ENCODE assay signal across 11 cellular contexts in the genomic region with DNA sequence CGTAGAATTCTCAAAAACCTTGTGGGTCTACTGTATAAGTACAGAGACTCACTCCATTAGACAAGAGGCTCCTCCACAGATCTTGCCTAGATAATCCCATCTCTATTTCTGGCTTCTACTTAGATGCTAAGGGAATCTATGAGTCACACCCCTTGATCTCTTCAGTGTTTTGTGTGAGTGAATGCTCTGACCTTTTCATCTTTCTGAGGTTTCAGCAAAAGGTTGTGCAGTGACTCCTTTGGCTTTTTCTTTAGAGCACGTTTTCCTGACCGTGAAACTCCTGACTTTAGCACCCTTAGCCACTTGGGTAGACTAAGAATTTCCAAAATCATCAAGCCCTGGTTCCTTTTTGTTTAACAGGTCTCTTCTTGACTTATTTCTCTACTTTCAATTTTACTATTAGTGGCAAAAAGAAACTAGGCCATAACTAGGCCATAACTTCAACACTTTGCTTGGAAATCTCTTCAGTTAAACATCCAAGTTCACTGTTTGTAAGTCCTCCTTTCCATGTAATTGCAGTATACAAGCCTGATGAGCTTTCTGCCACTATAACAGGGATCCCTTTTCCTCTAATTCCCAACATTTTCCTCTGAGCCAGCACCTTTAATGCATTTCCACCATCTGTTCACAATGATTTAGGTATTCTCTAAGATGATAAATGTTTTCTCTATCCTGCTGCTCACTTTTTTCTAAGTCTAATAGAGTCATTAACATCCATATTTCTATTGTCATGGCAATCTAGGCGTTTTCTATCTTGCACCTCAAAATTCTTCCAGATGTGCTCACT. TPM values are rescaled to one million over a fixed set of nuclear protein-coding genes. Genes with fewer than 3 reads are reported as not detected.
DNase-seq lines count a peak whose midpoint lies in the region; ATAC-seq, FAIRE-seq and TF ChIP-seq lines count a peak whose summit lies in the region.
"Had no signal": no experiment of that assay in that cellular context is flagged by ENCODE, and none has a peak within 500 bp of the region (broad histone marks: within the 10 kb centered on the region; RNA-seq: fewer than 3 reads in every experiment).

No MANE protein-coding gene starts in this region.

- 84% methylated on average over 4 of the region's 4 CpGs for WGBS in SK-N-SH (ENCODE audit: low lambda C conversion rate)
- WGBS in ovary, 3 donors: 92 to 96% (median 93%) methylated on average over 4 of the region's 4 CpGs

- POLR2A ChIA-PET in SK-N-SH (lab: Yijun Ruan, JAX): no interaction called here

- FAIRE-seq in GM12891 (lab: Jason Lieb, UNC): peak; percentile 47
- FAIRE-seq in keratinocyte (lab: Jason Lieb, UNC): peak; percentile 55

- H3K4me2 ChIP-seq in SK-N-SH (no peak overlapping the region), keratinocyte (ENCODE audit: control insufficient read depth, extremely low read depth, insufficient read depth, low read depth, low read length) (no peak overlapping the region)

- no peak overlapping the region for H3K4me3 ChIP-seq in SK-N-SH (ENCODE audit: low read depth in 2 of 2, low read length in 1 of 2)
- H3K4me3 ChIP-seq in keratinocyte (ENCODE audit: control insufficient read depth in 2 of 3, extremely low read depth in 1 of 3, insufficient read depth in 2 of 3, low read depth in 1 of 3, low read length in 3 of 3): no peak overlapping the region
- no peak overlapping the region for H3K4me3 ChIP-seq in ovary
- H3K4me3 ChIP-seq: right atrium auricular region, tibial artery had no signal

- H3K9me2 ChIP-seq in SK-N-SH: peaks cover 7% of the 10 kb centered on the region; the same call in 1 of the 2 replicates

- no peaks in the 10 kb centered on the region for H4K20me1 ChIP-seq in SK-N-SH (ENCODE audit: insufficient read depth)
- no peaks in the 10 kb centered on the region for H4K20me1 ChIP-seq in keratinocyte (ENCODE audit: control insufficient read depth, extremely low read depth, insufficient read depth, low read length)

- CTCF ChIA-PET in SK-N-SH (lab: Yijun Ruan, JAX): interaction anchor here (0.7 kb wide), 1 partner anchor 109 kb away, joined by 3 read pairs; no protein-coding TSS in a partner anchor

- H3K27me3 ChIP-seq in SK-N-SH (ENCODE audit: insufficient read depth) (no peaks in the 10 kb centered on the region), keratinocyte (ENCODE audit: control insufficient read depth, extremely low read depth, insufficient read depth, low read length) (no peaks in the 10 kb centered on the region), ovary (no peaks in the 10 kb centered on the region)
- H3K27me3 ChIP-seq: foreskin keratinocyte, right atrium auricular region, tibial artery had no signal

- H3K36me3 ChIP-seq in SK-N-SH (replicated peaks in 1 of 2; ENCODE audit: control insufficient read depth in 1 of 2, insufficient read depth in 2 of 2, low read length in 1 of 2) (peaks cover 56 to 58% of the 10 kb centered on the region in 2 experiments), keratinocyte (ENCODE audit: control insufficient read depth in 2 of 2, extremely low read depth in 1 of 2, insufficient read depth in 2 of 2, low read length in 2 of 2) (peaks cover 0 to 4% of the 10 kb centered on the region in 2 experiments), ovary (no peaks in the 10 kb centered on the region)

- TF ChIP-seq POLR2A in GM12891 (IDR thresholded peaks at IDR 0.05; ENCODE audit: low read depth, low read length) (no peak), ovary (IDR thresholded peaks at IDR 0.05) (no peak)

- no peak for TF ChIP-seq EP300 in SK-N-SH (IDR thresholded peaks at IDR 0.05; ENCODE audit: borderline replicate concordance in 1 of 2, low read depth in 1 of 2, low read length in 1 of 2)
- TF ChIP-seq EP300 in ovary (IDR thresholded peaks at IDR 0.05): no peak

- TF ChIP-seq RAD21 in SK-N-SH (IDR thresholded peaks at IDR 0.05; ENCODE audit: low read length): no peak

- H3K27ac ChIP-seq in SK-N-SH (ENCODE audit: low read depth in 2 of 2, low read length in 1 of 2): peak overlapping the region in 1 of 2 experiments; percentile 37; a peak in 2 of 4 replicates
- no peak overlapping the region for H3K27ac ChIP-seq in keratinocyte (ENCODE audit: control insufficient read depth, insufficient read depth, low read length)
- H3K27ac ChIP-seq in ovary: no peak overlapping the region
- H3K27ac ChIP-seq: foreskin keratinocyte, right atrium auricular region, tibial artery had no signal

- peak; percentile 54 for ATAC-seq in GM21723 (IDR thresholded peaks at IDR 0.05; ENCODE audit: unreplicated experiment)
- ATAC-seq: foreskin keratinocyte had no signal

- H3K9ac ChIP-seq in SK-N-SH (no peak overlapping the region), keratinocyte (ENCODE audit: control insufficient read depth, extremely low read depth, insufficient read depth, low read length) (no peak overlapping the region)

- no peaks in the 10 kb centered on the region for H3K9me1 ChIP-seq in keratinocyte (ENCODE audit: control insufficient read depth, extremely low read depth, insufficient read depth, low read length)

- H3K9me3 ChIP-seq in SK-N-SH: no peaks in the 10 kb centered on the region
- H3K9me3 ChIP-seq in keratinocyte (ENCODE audit: control insufficient read depth, low read depth, low read length): no peaks in the 10 kb centered on the region
- no peaks in the 10 kb centered on the region for H3K9me3 ChIP-seq in ovary
- H3K9me3 ChIP-seq: right atrium auricular region, tibial artery had no signal

- dilution Hi-C loops in keratinocyte (cut with MboI; ENCODE audit: extremely low pct_ligation_motif_present, low sequenced_read_pairs): no loop called here

- H3K4me1 ChIP-seq in SK-N-SH (ENCODE audit: control insufficient read depth in 1 of 2, insufficient read depth in 2 of 2, low read depth in 1 of 2, low read length in 1 of 2) (no peaks in the 10 kb centered on the region), keratinocyte (ENCODE audit: control insufficient read depth, extremely low read depth, insufficient read depth, low read length) (no peaks in the 10 kb centered on the region), ovary (ENCODE audit: insufficient read depth) (no peaks in the 10 kb centered on the region)
- H3K4me1 ChIP-seq: foreskin keratinocyte, right atrium auricular region, tibial artery had no signal

- H2AFZ ChIP-seq in SK-N-SH (ENCODE audit: low read depth): no peak overlapping the region
- H2AFZ ChIP-seq in keratinocyte (ENCODE audit: control insufficient read depth, low read length): no peak overlapping the region

- intact Hi-C loops in ovary (cut with DNase I): no loop called here

- peaks cover 17% of the 10 kb centered on the region for H3F3A ChIP-seq in SK-N-SH (replicated peaks; ENCODE audit: insufficient read depth)

- DNase-seq in GM12891 (ENCODE audit: insufficient read length, low spot score) (peak; percentile 35), SK-N-SH (no peak), keratinocyte (ENCODE audit: low read depth, low spot score) (no peak), ovary (no peak), hypothalamus (lab: John Stamatoyannopoulos, UW) (no peak), hippocampal formation (lab: John Stamatoyannopoulos, UW) (no peak)
- DNase-seq: NCI-H2081 treated with DMSO at 0.1 percent for 48 hours, tibial artery had no signal

- H3K79me2 ChIP-seq in SK-N-SH (ENCODE audit: insufficient read depth) (no peaks in the 10 kb centered on the region), keratinocyte (ENCODE audit: control insufficient read depth, insufficient read depth, low read length) (no peaks in the 10 kb centered on the region)

- no peak for TF ChIP-seq CTCF in SK-N-SH (IDR thresholded peaks at IDR 0.05)
- no peak for TF ChIP-seq CTCF in keratinocyte (optimal IDR thresholded peaks at IDR 0.05 in 1 of 3, IDR thresholded peaks at IDR 0.05 in 1 of 3, conservative IDR thresholded peaks at IDR 0.05 in 1 of 3; ENCODE audit: extremely low read depth in 1 of 3, insufficient read depth in 2 of 3, low read length in 3 of 3)
- TF ChIP-seq CTCF in ovary (IDR thresholded peaks at IDR 0.05): no peak

TF ChIP-seq in GM12891, 5 proteins besides CTCF, POLR2A, EP300 and RAD21 (continues in another document):
- no peak for TF ChIP-seq POLR2AphosphoS5 (IDR thresholded peaks at IDR 0.05; ENCODE audit: low read depth, low read length)
- TF ChIP-seq TAF1 (IDR thresholded peaks at IDR 0.05; ENCODE audit: low read depth, low read length): no peak
- TF ChIP-seq POU2F2 (IDR thresholded peaks at IDR 0.05; ENCODE audit: low read depth, low read length): no peak
- TF ChIP-seq SPI1 (IDR thresholded peaks at IDR 0.05; ENCODE audit: low read depth, low read length): no peak

RNA-seq across cellular contexts. Expression of a gene that starts 19.4 kb away (rescaled TPM):
- 20.3 TPM for polyA plus RNA-seq in GM12891 (2012; ENCODE audit: low read depth, missing spikeins)
- 44.3 and 61.4 TPM in 2 replicates for polyA plus RNA-seq in SK-N-SH (2012; rRNA removed)
- polyA plus RNA-seq in SK-N-SH (2012; cell fraction: cytosol; rRNA removed): 56.5 and 58.5 TPM in 2 replicates
- polyA plus RNA-seq in SK-N-SH (2012; cell fraction: nucleus; rRNA removed): 17.2 and 34.1 TPM in 2 replicates
- polyA plus RNA-seq in keratinocyte: 31.6 to 38.8 TPM (median 35.6 TPM) in 3 replicates
- polyA plus RNA-seq in keratinocyte (2011; ENCODE audit: low read depth): 16.7 TPM
- polyA plus RNA-seq in keratinocyte (2011; cell fraction: cytosol; rRNA removed): 24.0 and 42.0 TPM in 2 replicates
- 42.2 and 45.0 TPM in 2 replicates for polyA plus RNA-seq in keratinocyte (2011; cell fraction: nucleus; rRNA removed)
- polyA plus RNA-seq in keratinocyte (2012; ENCODE audit: low replicate concordance): 16.7 and 20.6 TPM in 2 replicates
- 12.2 to 54.2 TPM (median 45.6 TPM) in 3 replicates for polyA minus RNA-seq in keratinocyte
- 26.9 TPM for polyA minus RNA-seq in keratinocyte (2011; cell fraction: cytosol; rRNA and poly(A)+ RNA removed)
- polyA minus RNA-seq in keratinocyte (2011; cell fraction: nucleus; rRNA and poly(A)+ RNA removed): 25.6 and 45.4 TPM in 2 replicates
- 10 to 100 TPM; 23.8 to 64.1 (median 42.3) TPM for total RNA-seq in ovary
- polyA plus RNA-seq in ovary: 10 to 100 TPM; 25.3 to 51.4 TPM

RNA-seq across cellular contexts. Expression of a gene that starts 37.1 kb away (rescaled TPM):
- polyA plus RNA-seq in GM12891 (2012; ENCODE audit: low read depth, missing spikeins): not detected
- polyA plus RNA-seq in SK-N-SH (2012; rRNA removed) (not detected in 2 replicates), keratinocyte (not detected in 3 replicates), ovary (not detected)
- not detected in 2 replicates for polyA plus RNA-seq in SK-N-SH (2012; cell fraction: cytosol; rRNA removed)
- not detected in 2 replicates for polyA plus RNA-seq in SK-N-SH (2012; cell fraction: nucleus; rRNA removed)
- polyA plus RNA-seq in keratinocyte (2011; ENCODE audit: low read depth): not detected
- polyA plus RNA-seq in keratinocyte (2011; cell fraction: cytosol; rRNA removed): not detected in 2 replicates
- polyA plus RNA-seq in keratinocyte (2011; cell fraction: nucleus; rRNA removed): not detected in 2 replicates
- polyA plus RNA-seq in keratinocyte (2012; ENCODE audit: low replicate concordance): not detected in 2 replicates
- not detected in 3 replicates for polyA minus RNA-seq in keratinocyte
- polyA minus RNA-seq in keratinocyte (2011; cell fraction: cytosol; rRNA and poly(A)+ RNA removed): not detected
- polyA minus RNA-seq in keratinocyte (2011; cell fraction: nucleus; rRNA and poly(A)+ RNA removed): not detected in 2 replicates
- total RNA-seq in ovary: not detected
- total RNA-seq: foreskin keratinocyte, right atrium auricular region had no signal
- polyA plus RNA-seq: foreskin keratinocyte had no signal
